ENCODE assay signal across 8 cellular contexts in genomic region chr12:6825398-6826124, GRCh38. TPM values are rescaled to one million over a fixed set of nuclear protein-coding genes. Genes with fewer than 3 reads are reported as not detected.
DNase-seq lines count a peak whose midpoint lies in the region; ATAC-seq and TF ChIP-seq lines count a peak whose summit lies in the region.

No MANE protein-coding gene starts in this region.

- peaks cover 70% of the 10 kb centered on the region for H3K27me3 Mint-ChIP-seq in endodermal cell (ENCODE audit: insufficient read depth)
- peaks cover 58% of the 10 kb centered on the region for H3K27me3 Mint-ChIP-seq in memory B cell

- ATAC-seq in memory B cell (ENCODE audit: low read depth) = peak; percentile 57
- ATAC-seq in HG03520 (IDR thresholded peaks at IDR 0.05; ENCODE audit: unreplicated experiment) = no peak

- TF ChIP-seq CTCF in HL-60 (IDR thresholded peaks at IDR 0.05; ENCODE audit: insufficient read depth, low read length) = peak; percentile 96
- peak; percentile 100 for TF ChIP-seq CTCF in endodermal cell (conservative IDR thresholded peaks at IDR 0.05)

- no peak overlapping the region for H3K27ac ChIP-seq in HL-60 (replicated peaks)
- no peak overlapping the region for H3K27ac ChIP-seq in endodermal cell (ENCODE audit: low read depth, low read length)

- H3K36me3 ChIP-seq in endodermal cell (ENCODE audit: control insufficient read depth, insufficient read depth, low read length) = no peaks in the 10 kb centered on the region

- H3K27ac Mint-ChIP-seq in endodermal cell = no peak overlapping the region
- no peak overlapping the region for H3K27ac Mint-ChIP-seq in memory B cell

- DNase-seq in Caki2 (ENCODE audit: low read depth) (peak; percentile 85), HL-60 (ENCODE audit: low read depth in 1 of 2, low spot score in 1 of 2) (peak; percentile 67 to 82), NCI-H774 (lab: John Stamatoyannopoulos, UW) (peak; percentile 65), endodermal cell (peak; percentile 98), memory B cell (ENCODE audit: low spot score in 2 of 2) (peak; percentile 73 to 82)
- DNase-seq in activated CD8-positive, alpha-beta memory T cell treated with anti-CD3 and anti-CD28 coated beads for 48 hours (ENCODE audit: low read depth in 2 of 3, low spot score in 2 of 3) = peak; percentile 49 to 87 (median 80)
- peak; percentile 63 for DNase-seq in stimulated activated CD8-positive, alpha-beta memory T cell treated with anti-CD3 and anti-CD28 coated beads, Interleukin-15, amount 100 ng/mL, for 24 hours (ENCODE audit: low read depth)

- H3K4me3 Mint-ChIP-seq in endodermal cell = peak overlapping the region; percentile 48
- no peak overlapping the region for H3K4me3 Mint-ChIP-seq in memory B cell

- no peaks in the 10 kb centered on the region for H3K36me3 Mint-ChIP-seq in endodermal cell (ENCODE audit: low read depth)
- no peaks in the 10 kb centered on the region for H3K36me3 Mint-ChIP-seq in memory B cell

- in situ Hi-C loops in Caki2 (cut with HindIII; ENCODE audit: low pct_unique_long_range_greater_than_20kb, low sequenced_read_pairs) = no loop called here

- H3K4me1 Mint-ChIP-seq in endodermal cell (peaks cover 36% of the 10 kb centered on the region), memory B cell (peaks cover 37% of the 10 kb centered on the region)

- no peaks in the 10 kb centered on the region for H3K9me3 ChIP-seq in endodermal cell (ENCODE audit: control insufficient read depth, low read length)

- H3K4me1 ChIP-seq in endodermal cell (ENCODE audit: control insufficient read depth, insufficient read depth, low read length) = peaks cover 2% of the 10 kb centered on the region

- H3K4me3 ChIP-seq in HL-60 (replicated peaks; ENCODE audit: insufficient read depth, low read length) = no peak overlapping the region
- no peak overlapping the region for H3K4me3 ChIP-seq in endodermal cell (ENCODE audit: low read length)

- H3K27me3 ChIP-seq in HL-60 (ENCODE audit: insufficient read depth, poor library complexity, severe bottlenecking) (peaks cover 33% of the 10 kb centered on the region), endodermal cell (ENCODE audit: control insufficient read depth, insufficient read depth, low read length, poor library complexity, severe bottlenecking) (peaks cover 19% of the 10 kb centered on the region)

- 9 to 17% methylated on average over 13 to 19 of the region's 19 CpGs for WGBS in endodermal cell (ENCODE audit: insufficient coverage in 1 of 2, insufficient read length in 1 of 2), 2 experiments

- H3K9me3 Mint-ChIP-seq in endodermal cell (no peaks in the 10 kb centered on the region), memory B cell (no peaks in the 10 kb centered on the region)

- no peak overlapping the region for H3K9ac ChIP-seq in endodermal cell (ENCODE audit: extremely low read depth, low read length, poor library complexity, severe bottlenecking)

RNA-seq across cellular contexts. Expression of gene P3H3, which starts 2.6 kb away (rescaled TPM):
- 70.9 and 93.3 TPM in 2 replicates for total RNA-seq in Caki2 (2014; rRNA removed; shearing (Covaris generic); ENCODE audit: low replicate concordance)
- 10 to 100 TPM; 58.4 to 63.1 TPM for total RNA-seq in endodermal cell
- 41.9 TPM for polyA plus RNA-seq in endodermal cell (2013, experiment 1 of 2)
- polyA plus RNA-seq in endodermal cell (2013, experiment 2 of 2) = 40.0 TPM

RNA-seq across cellular contexts. Expression of gene GPR162, which starts 3.9 kb away (rescaled TPM):
- total RNA-seq in Caki2 (2014; rRNA removed; shearing (Covaris generic); ENCODE audit: low replicate concordance) = 10.0 and 15.9 TPM in 2 replicates
- 10 to 100 TPM; 14.7 to 15.0 TPM for total RNA-seq in endodermal cell
- 26.3 TPM for polyA plus RNA-seq in endodermal cell (2013, experiment 1 of 2)
- polyA plus RNA-seq in endodermal cell (2013, experiment 2 of 2) = 22.4 TPM

RNA-seq across cellular contexts. Expression of gene GNB3, which starts 15.2 kb away (rescaled TPM):
- 0.14 and 0.46 TPM in 2 replicates for total RNA-seq in Caki2 (2014; rRNA removed; shearing (Covaris generic); ENCODE audit: low replicate concordance)
- 10 to 100 TPM; 10.0 to 17.1 TPM for total RNA-seq in endodermal cell
- 13.5 TPM for polyA plus RNA-seq in endodermal cell (2013, experiment 1 of 2)
- 10.4 TPM for polyA plus RNA-seq in endodermal cell (2013, experiment 2 of 2)

RNA-seq across cellular contexts. Expression of gene CDCA3, which starts 25.5 kb away (rescaled TPM):
- total RNA-seq in Caki2 (2014; rRNA removed; shearing (Covaris generic); ENCODE audit: low replicate concordance) = 136 and 216 TPM in 2 replicates
- 10 to 100 TPM; 53.1 to 63.9 TPM for total RNA-seq in endodermal cell
- 87.9 TPM for polyA plus RNA-seq in endodermal cell (2013, experiment 1 of 2)
- polyA plus RNA-seq in endodermal cell (2013, experiment 2 of 2) = 84.7 TPM

RNA-seq across cellular contexts. Expression of gene USP5, which starts 26.4 kb away (rescaled TPM):
- 171 and 174 TPM in 2 replicates for total RNA-seq in Caki2 (2014; rRNA removed; shearing (Covaris generic); ENCODE audit: low replicate concordance)
- total RNA-seq in endodermal cell = 100 to 1,000 TPM; 120 to 257 TPM
- 74.6 TPM for polyA plus RNA-seq in endodermal cell (2013, experiment 1 of 2)
- 74.4 TPM for polyA plus RNA-seq in endodermal cell (2013, experiment 2 of 2)
